ENCODE assay signal across 14 cellular contexts in genomic region chr15:33153548-33153947, GRCh38.
"Had no signal": no experiment of that assay in that cellular context is flagged by ENCODE, and none has a peak within 500 bp of the region (broad histone marks: within the 10 kb centered on the region; RNA-seq: fewer than 3 reads in every experiment).

No MANE protein-coding gene starts in this region.

- H3K4me3 Mint-ChIP-seq: activated naive CD8-positive, alpha-beta T cell treated with anti-CD3 and anti-CD28 coated beads, Interleukin-2, amount 10 ng/mL, durations not matched to agents 7 days and 5 days; effector memory CD8-positive, alpha-beta T cell; naive thymus-derived CD8-positive, alpha-beta T cell had no signal

- H3K27ac ChIP-seq: cardiac muscle cell, epithelial cell of prostate, right lobe of liver, vagina had no signal

- DNase-seq: activated gamma-delta T cell; activated naive CD8-positive, alpha-beta T cell treated with anti-CD3 and anti-CD28 coated beads, Interleukin-2, amount 10 ng/mL, durations not matched to agents 7 days and 5 days; activated T-cell treated with anti-CD3 and anti-CD28 coated beads, Interleukin-2, amount 50 U/mL, for 48 hours; effector memory CD8-positive, alpha-beta T cell; kidney; mucosa of descending colon; naive thymus-derived CD8-positive, alpha-beta T cell; right lobe of liver; stimulated activated naive CD4-positive, alpha-beta T cell; SW 1271 had no signal

- H3K27me3 ChIP-seq: cardiac muscle cell, right lobe of liver, vagina had no signal

- H3K9me3 Mint-ChIP-seq: activated naive CD8-positive, alpha-beta T cell treated with anti-CD3 and anti-CD28 coated beads, Interleukin-2, amount 10 ng/mL, durations not matched to agents 7 days and 5 days; effector memory CD8-positive, alpha-beta T cell; naive thymus-derived CD8-positive, alpha-beta T cell had no signal

- H3K9me3 ChIP-seq: mucosa of descending colon, right lobe of liver, vagina had no signal

- H3K36me3 Mint-ChIP-seq: activated naive CD8-positive, alpha-beta T cell treated with anti-CD3 and anti-CD28 coated beads, Interleukin-2, amount 10 ng/mL, durations not matched to agents 7 days and 5 days; naive thymus-derived CD8-positive, alpha-beta T cell had no signal

- H3K4me3 ChIP-seq: cardiac muscle cell, mucosa of descending colon, right lobe of liver, vagina had no signal

- H3K4me1 ChIP-seq: right lobe of liver, vagina had no signal

- ATAC-seq: activated CD4-positive, CD25-positive, alpha-beta regulatory T cell treated with anti-CD3 and anti-CD28 coated beads, Interleukin-2, amount 50 U/mL, for 24 hours; effector memory CD8-positive, alpha-beta T cell; mucosa of descending colon; naive thymus-derived CD8-positive, alpha-beta T cell had no signal

- H3K36me3 ChIP-seq: cardiac muscle cell, right lobe of liver, vagina had no signal

- H3K27ac Mint-ChIP-seq: activated naive CD8-positive, alpha-beta T cell treated with anti-CD3 and anti-CD28 coated beads, Interleukin-2, amount 10 ng/mL, durations not matched to agents 7 days and 5 days; effector memory CD8-positive, alpha-beta T cell had no signal
